In genomic region chr4:82425478-82425877, GRCh38 we compare ENCODE assay signal across 1 cellular context.
TF ChIP-seq lines count a peak whose summit lies in the region.

No MANE protein-coding gene starts in this region.

TF ChIP-seq in HepG2, 621 proteins besides CTCF, POLR2A, EP300 and RAD21:
- peak; percentile 45; the same call in 1 of the 2 replicates for TF ChIP-seq POLR2G (IDR thresholded peaks at IDR 0.05; ENCODE audit: low read depth, low read length)
- TF ChIP-seq CEBPZ (IDR thresholded peaks at IDR 0.05; ENCODE audit: low read length): no peak
- TF ChIP-seq, protein P1, sequence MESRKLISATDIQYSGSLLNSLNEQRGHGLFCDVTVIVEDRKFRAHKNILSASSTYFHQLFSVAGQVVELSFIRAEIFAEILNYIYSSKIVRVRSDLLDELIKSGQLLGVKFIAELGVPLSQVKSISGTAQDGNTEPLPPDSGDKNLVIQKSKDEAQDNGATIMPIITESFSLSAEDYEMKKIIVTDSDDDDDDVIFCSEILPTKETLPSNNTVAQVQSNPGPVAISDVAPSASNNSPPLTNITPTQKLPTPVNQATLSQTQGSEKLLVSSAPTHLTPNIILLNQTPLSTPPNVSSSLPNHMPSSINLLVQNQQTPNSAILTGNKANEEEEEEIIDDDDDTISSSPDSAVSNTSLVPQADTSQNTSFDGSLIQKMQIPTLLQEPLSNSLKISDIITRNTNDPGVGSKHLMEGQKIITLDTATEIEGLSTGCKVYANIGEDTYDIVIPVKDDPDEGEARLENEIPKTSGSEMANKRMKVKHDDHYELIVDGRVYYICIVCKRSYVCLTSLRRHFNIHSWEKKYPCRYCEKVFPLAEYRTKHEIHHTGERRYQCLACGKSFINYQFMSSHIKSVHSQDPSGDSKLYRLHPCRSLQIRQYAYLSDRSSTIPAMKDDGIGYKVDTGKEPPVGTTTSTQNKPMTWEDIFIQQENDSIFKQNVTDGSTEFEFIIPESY (CRISPR knock-in tag; IDR thresholded peaks at IDR 0.05): peak; percentile 57; the same call in 1 of the 2 replicates
- TF ChIP-seq RBM22 (optimal IDR thresholded peaks at IDR 0.05; ENCODE audit: low read length): peak; percentile 87
- no peak for TF ChIP-seq LBX2 (CRISPR knock-in tag; IDR thresholded peaks at IDR 0.05; ENCODE audit: borderline replicate concordance)
- TF ChIP-seq NFIC (IDR thresholded peaks at IDR 0.05; ENCODE audit: low read length): no peak
- TF ChIP-seq MXI1 (IDR thresholded peaks at IDR 0.05; ENCODE audit: borderline replicate concordance, low read depth, low read length): no peak
